Comparison of ENCODE assay signal across 17 cellular contexts in the genomic region with DNA sequence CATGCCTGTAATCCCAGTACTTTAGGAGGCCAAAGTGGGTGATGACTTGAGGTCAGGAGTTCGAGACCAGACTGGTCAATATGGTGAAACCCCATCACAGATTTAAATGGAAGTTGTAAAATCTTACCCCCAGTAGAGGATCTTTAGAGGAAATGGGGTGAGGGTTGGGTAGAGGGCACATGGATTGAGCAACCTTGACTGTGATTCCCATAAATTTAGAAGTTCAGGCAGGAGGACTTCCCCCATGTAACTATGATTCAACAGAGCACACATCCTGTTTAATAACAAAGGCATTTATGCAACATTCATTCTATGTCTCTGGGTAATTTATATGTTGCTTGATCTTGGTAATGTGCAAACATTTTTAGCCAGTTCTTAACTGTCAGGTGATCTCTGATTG.
DNase-seq lines count a peak whose midpoint lies in the region; ATAC-seq and TF ChIP-seq lines count a peak whose summit lies in the region.
"Had no signal": no experiment of that assay in that cellular context is flagged by ENCODE, and none has a peak within 500 bp of the region (broad histone marks: within the 10 kb centered on the region; RNA-seq: fewer than 3 reads in every experiment).

No MANE protein-coding gene starts in this region.

- H3K36me3 Mint-ChIP-seq in naive thymus-derived CD4-positive, alpha-beta T cell = peaks cover 0 to 15% (median 0%) of the 10 kb centered on the region in 5 donors
- peaks cover 0 to 4% of the 10 kb centered on the region in 2 donors for H3K36me3 Mint-ChIP-seq in stimulated activated naive B cell treated with anti-CD40 and anti-IgM and Interleukin-4, amounts not matched to agents 10 μg/mL and 1 μg/mL and 100 μg/mL, for 72 hours

- no peak overlapping the region for H3K27ac ChIP-seq in esophagus muscularis mucosa (replicated peaks in 1 of 4)
- no peak overlapping the region for H3K27ac ChIP-seq in naive thymus-derived CD4-positive, alpha-beta T cell (ENCODE audit: low read depth, low read length)
- H3K27ac ChIP-seq: heart left ventricle, psoas muscle had no signal

- peaks cover 0 to 8% (median 0%) of the 10 kb centered on the region in 7 donors for H3K4me1 Mint-ChIP-seq in naive thymus-derived CD4-positive, alpha-beta T cell
- peaks cover 0 to 2% of the 10 kb centered on the region in 2 donors for H3K4me1 Mint-ChIP-seq in stimulated activated naive B cell treated with anti-CD40 and anti-IgM and Interleukin-4, amounts not matched to agents 10 μg/mL and 1 μg/mL and 100 μg/mL, for 72 hours

- H3K9me3 Mint-ChIP-seq in naive thymus-derived CD4-positive, alpha-beta T cell = peaks cover 0 to 8% (median 0%) of the 10 kb centered on the region in 11 donors
- H3K9me3 Mint-ChIP-seq in stimulated activated naive B cell treated with anti-CD40 and anti-IgM and Interleukin-4, amounts not matched to agents 10 μg/mL and 1 μg/mL and 100 μg/mL, for 72 hours = no peaks in the 10 kb centered on the region

- H3K27ac Mint-ChIP-seq in naive thymus-derived CD4-positive, alpha-beta T cell = no peak overlapping the region
- no peak overlapping the region for H3K27ac Mint-ChIP-seq in stimulated activated naive B cell treated with anti-CD40 and anti-IgM and Interleukin-4, amounts not matched to agents 10 μg/mL and 1 μg/mL and 100 μg/mL, for 72 hours

- TF ChIP-seq EP300 in esophagus muscularis mucosa (IDR thresholded peaks at IDR 0.05) = no peak

- H3K4me3 ChIP-seq in esophagus muscularis mucosa = no peak overlapping the region
- H3K4me3 ChIP-seq in naive thymus-derived CD4-positive, alpha-beta T cell (ENCODE audit: low read length) = no peak overlapping the region
- H3K4me3 ChIP-seq: heart left ventricle, psoas muscle, stomach had no signal

- H3K36me3 ChIP-seq in esophagus muscularis mucosa = no peaks in the 10 kb centered on the region
- H3K36me3 ChIP-seq in naive thymus-derived CD4-positive, alpha-beta T cell (ENCODE audit: control insufficient read depth in 2 of 3, insufficient read depth in 3 of 3, low read length in 3 of 3) = no peaks in the 10 kb centered on the region
- H3K36me3 ChIP-seq: heart left ventricle had no signal

- H3K9me3 ChIP-seq in esophagus muscularis mucosa = no peaks in the 10 kb centered on the region
- no peaks in the 10 kb centered on the region for H3K9me3 ChIP-seq in naive thymus-derived CD4-positive, alpha-beta T cell (ENCODE audit: control insufficient read depth in 2 of 3, low read length in 3 of 3)
- H3K9me3 ChIP-seq: heart left ventricle, psoas muscle, stomach had no signal

- 79% methylated on average over 1 of the region's 1 CpG for WGBS in esophagus muscularis mucosa

- peaks cover 0 to 9% (median 0%) of the 10 kb centered on the region in 4 donors for H3K27me3 ChIP-seq in esophagus muscularis mucosa
- H3K27me3 ChIP-seq in naive thymus-derived CD4-positive, alpha-beta T cell (ENCODE audit: control insufficient read depth in 2 of 2, insufficient read depth in 2 of 2, low read length in 2 of 2) = no peaks in the 10 kb centered on the region
- H3K27me3 ChIP-seq: stomach had no signal

- CTCF ChIA-PET in naive thymus-derived CD4-positive, alpha-beta T cell (lab: Charles Lee) = no interaction called here

- ATAC-seq in naive thymus-derived CD4-positive, alpha-beta T cell = peak; percentile 83
- no peak for ATAC-seq in stimulated activated naive B cell treated with anti-CD40 and anti-IgM and Interleukin-4, amounts not matched to agents 10 μg/mL and 1 μg/mL and 100 μg/mL, for 72 hours (replicated peaks)
- ATAC-seq: psoas muscle had no signal

- intact Hi-C loops in esophagus muscularis mucosa (cut with DNase I) = no loop called here
- intact Hi-C loops in naive thymus-derived CD4-positive, alpha-beta T cell (cut with micrococcal nuclease) = no loop called here

- H3K4me1 ChIP-seq in esophagus muscularis mucosa = no peaks in the 10 kb centered on the region
- no peaks in the 10 kb centered on the region for H3K4me1 ChIP-seq in naive thymus-derived CD4-positive, alpha-beta T cell (ENCODE audit: control insufficient read depth in 2 of 2, insufficient read depth in 2 of 2, low read length in 2 of 2)
- H3K4me1 ChIP-seq: psoas muscle had no signal

- DNase-seq in GM03348 (ENCODE audit: low spot score) = peak; percentile 23
- DNase-seq in NOMO-1 (lab: John Stamatoyannopoulos, UW; ENCODE audit: unreplicated experiment in 2 of 2) = peak; percentile 83 to 92
- DNase-seq in esophagus muscularis mucosa (ENCODE audit: extremely low spot score) = peak; percentile 4
- DNase-seq in naive thymus-derived CD4-positive, alpha-beta T cell = no peak
- no peak for DNase-seq in stimulated activated naive B cell treated with anti-CD40 and anti-IgM and Interleukin-4, amounts not matched to agents 10 μg/mL and 1 μg/mL and 100 μg/mL, for 72 hours
- DNase-seq in effector CD8-positive, alpha-beta T cell (lab: John Stamatoyannopoulos, UW) = no peak
- no peak for DNase-seq in NCI-H2029 (lab: John Stamatoyannopoulos, UW)
- no peak for DNase-seq in RPMI8226
- DNase-seq: activated CD4-positive, alpha-beta T cell treated with anti-CD3 and anti-CD28 coated beads, Interleukin-2, amount 50 U/mL, for 48 hours; activated naive CD4-positive, alpha-beta T cell treated with Interleukin-2 at 50 U/mL for 16 hours; DMS153; heart left ventricle; NCI-H1105 treated with DMSO at 0.1 percent for 48 hours; NCI-H748 treated with DMSO at 0.1 percent for 48 hours; psoas muscle; stimulated activated CD4-positive, alpha-beta T cell treated with anti-CD3 and anti-CD28 coated beads, Interleukin-4, amount 100 ng/mL, for 4 hours; stomach had no signal

- H3K4me3 Mint-ChIP-seq in naive thymus-derived CD4-positive, alpha-beta T cell = no peak overlapping the region
- no peak overlapping the region for H3K4me3 Mint-ChIP-seq in stimulated activated naive B cell treated with anti-CD40 and anti-IgM and Interleukin-4, amounts not matched to agents 10 μg/mL and 1 μg/mL and 100 μg/mL, for 72 hours

- TF ChIP-seq CTCF in esophagus muscularis mucosa (IDR thresholded peaks at IDR 0.05) = no peak

- POLR2A ChIA-PET in naive thymus-derived CD4-positive, alpha-beta T cell (lab: Charles Lee) = no interaction called here

- peaks cover 0 to 19% (median 0%) of the 10 kb centered on the region in 5 donors for H3K27me3 Mint-ChIP-seq in naive thymus-derived CD4-positive, alpha-beta T cell
- peaks cover 4 to 5% of the 10 kb centered on the region in 2 donors for H3K27me3 Mint-ChIP-seq in stimulated activated naive B cell treated with anti-CD40 and anti-IgM and Interleukin-4, amounts not matched to agents 10 μg/mL and 1 μg/mL and 100 μg/mL, for 72 hours

- no peak for TF ChIP-seq POLR2A in esophagus muscularis mucosa (IDR thresholded peaks at IDR 0.05; ENCODE audit: low read depth)

Comparison
In these comparisons a context has a peak if more than half of its experiments do, and no peak if none do; other contexts are left out.
1. DNase-seq: peak in GM03348 (single experiment), NOMO-1 (2 of 2) and esophagus muscularis mucosa (single experiment); none in naive thymus-derived CD4-positive, alpha-beta T cell (0 of 9), stimulated activated naive B cell treated with anti-CD40 and anti-IgM and Interleukin-4, amounts not matched to agents 10 μg/mL and 1 μg/mL and 100 μg/mL, for 72 hours (single experiment), effector CD8-positive, alpha-beta T cell (single experiment), NCI-H2029 (single experiment) and RPMI8226 (single experiment).